In the genomic region with DNA sequence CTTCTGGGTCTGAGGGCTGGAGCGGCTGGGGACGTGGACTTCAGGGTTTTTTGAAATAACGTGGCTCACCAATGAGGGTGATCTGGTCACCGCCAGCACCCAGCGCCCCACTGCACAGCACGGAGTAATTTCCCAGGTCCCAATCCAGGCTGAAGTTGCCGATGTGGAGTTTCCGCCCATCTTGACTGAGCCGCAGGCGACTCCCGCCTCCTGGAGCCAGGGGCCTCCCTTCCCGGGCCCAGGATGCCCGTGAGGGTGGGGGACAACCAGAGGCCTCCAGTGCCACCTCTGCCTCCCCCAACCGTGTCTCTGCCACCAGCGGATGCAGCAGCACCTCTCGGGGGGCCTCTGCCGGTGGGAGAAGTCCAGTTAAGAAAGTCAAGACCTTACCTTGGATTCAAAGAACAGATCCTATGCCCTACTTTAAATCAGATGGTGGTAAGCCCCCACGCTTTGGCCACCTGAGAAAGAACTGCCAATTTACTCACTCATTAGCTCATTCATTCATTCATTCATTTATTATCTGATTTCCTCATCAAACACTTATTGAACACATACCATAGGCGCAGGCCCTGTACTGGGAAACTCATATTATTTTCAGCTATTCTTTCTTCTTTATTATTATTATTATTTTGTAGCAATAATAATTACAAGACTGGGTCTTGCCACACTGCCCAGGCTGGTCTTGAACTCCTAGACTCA, we compare ENCODE assay signal across 10 cellular contexts. TPM values are rescaled to one million over a fixed set of nuclear protein-coding genes. Genes with fewer than 3 reads are reported as not detected.
A peak's percentile ranks its signal among the peaks of the same experiment; 100 is the strongest.
DNase-seq lines count a peak whose midpoint lies in the region; ATAC-seq lines count a peak whose summit lies in the region.
"Had no signal": no experiment of that assay in that cellular context is flagged by ENCODE, and none has a peak within 500 bp of the region (broad histone marks: within the 10 kb centered on the region; RNA-seq: fewer than 3 reads in every experiment).

No MANE protein-coding gene starts in this region.

- no peak for DNase-seq in activated CD4-positive, alpha-beta memory T cell treated with anti-CD3 and anti-CD28 coated beads, Interleukin-2, amount 10 ng/mL, durations not matched to agents 7 days and 5 days
- DNase-seq in memory B cell (ENCODE audit: low spot score in 2 of 2) (no peak), NCI-H1930 (lab: John Stamatoyannopoulos, UW) (no peak), occipital lobe (lab: John Stamatoyannopoulos, UW) (no peak)

- no peak overlapping the region for H2AFZ ChIP-seq in ACC112 (ENCODE audit: low read length, unreplicated experiment)

- H3K9me3 ChIP-seq in ES-I3 (ENCODE audit: control insufficient read depth, insufficient read depth, low read length): no peaks in the 10 kb centered on the region

- H3K4me3 Mint-ChIP-seq in activated CD4-positive, alpha-beta memory T cell treated with anti-CD3 and anti-CD28 coated beads, Interleukin-2, amount 10 ng/mL, durations not matched to agents 7 days and 5 days: peak overlapping the region; percentile 89
- H3K4me3 Mint-ChIP-seq in memory B cell: peak overlapping the region; percentile 98

- no peaks in the 10 kb centered on the region for H3K36me3 Mint-ChIP-seq in activated CD4-positive, alpha-beta memory T cell treated with anti-CD3 and anti-CD28 coated beads, Interleukin-2, amount 10 ng/mL, durations not matched to agents 7 days and 5 days (ENCODE audit: low read depth)
- H3K36me3 Mint-ChIP-seq in memory B cell: peaks cover 2% of the 10 kb centered on the region
- H3K36me3 Mint-ChIP-seq: natural killer cell treated with Interleukin-12 subunit alpha and Interleukin-12 subunit beta and Interleukin-15 and Interleukin-18, amount 100 ng/mL, for 72 hours had no signal

- H3K27me3 ChIP-seq in ACC112 (ENCODE audit: insufficient read depth, low read length): no peaks in the 10 kb centered on the region

- H3K79me2 ChIP-seq in ACC112 (ENCODE audit: control insufficient read depth, insufficient read depth, low read length, unreplicated experiment): no peaks in the 10 kb centered on the region

- CTCF ChIA-PET in activated CD4-positive, alpha-beta memory T cell treated with anti-CD3 and anti-CD28 coated beads, Interleukin-2, amount 10 ng/mL, durations not matched to agents 7 days and 5 days (lab: Charles Lee): interaction anchor here (0.7 to 5.0 kb wide), 10 partner anchors 10 to 135 kb away, joined by 3 to 33 read pairs (median 6); a partner anchor contains a TSS

- peaks cover 12% of the 10 kb centered on the region for H3K4me1 Mint-ChIP-seq in activated CD4-positive, alpha-beta memory T cell treated with anti-CD3 and anti-CD28 coated beads, Interleukin-2, amount 10 ng/mL, durations not matched to agents 7 days and 5 days
- H3K4me1 Mint-ChIP-seq in memory B cell: peaks cover 22% of the 10 kb centered on the region

- H3K27me3 Mint-ChIP-seq in activated CD4-positive, alpha-beta memory T cell treated with anti-CD3 and anti-CD28 coated beads, Interleukin-2, amount 10 ng/mL, durations not matched to agents 7 days and 5 days: peaks cover 9% of the 10 kb centered on the region
- H3K27me3 Mint-ChIP-seq in memory B cell: no peaks in the 10 kb centered on the region

- H3K27ac ChIP-seq in ACC112 (ENCODE audit: low read depth, low read length): 0 out of 2 replicates have a peak overlapping the region, but pooled peaks have one; percentile 30

- H3K36me3 ChIP-seq in ACC112 (ENCODE audit: insufficient read depth, low read length) (no peaks in the 10 kb centered on the region), ES-I3 (ENCODE audit: insufficient read depth, low read length) (no peaks in the 10 kb centered on the region)

- H3K4me3 ChIP-seq in ACC112 (ENCODE audit: low read depth, low read length): peak overlapping the region; percentile 81; the same call in 1 of the 2 replicates

- H3K9ac ChIP-seq in ES-I3 (ENCODE audit: low read depth, low read length): peak overlapping the region; percentile 68; the same call in 1 of the 2 replicates

- H3K9me3 Mint-ChIP-seq in activated CD4-positive, alpha-beta memory T cell treated with anti-CD3 and anti-CD28 coated beads, Interleukin-2, amount 10 ng/mL, durations not matched to agents 7 days and 5 days: no peaks in the 10 kb centered on the region
- no peaks in the 10 kb centered on the region for H3K9me3 Mint-ChIP-seq in memory B cell
- H3K9me3 Mint-ChIP-seq: natural killer cell treated with Interleukin-12 subunit alpha and Interleukin-12 subunit beta and Interleukin-15 and Interleukin-18, amount 100 ng/mL, for 72 hours had no signal

- ATAC-seq in memory B cell (ENCODE audit: low read depth) (no peak), GM19328 (IDR thresholded peaks at IDR 0.05; ENCODE audit: unreplicated experiment) (no peak), HG03159 (IDR thresholded peaks at IDR 0.05; ENCODE audit: unreplicated experiment) (no peak)

- POLR2A ChIA-PET in activated CD4-positive, alpha-beta memory T cell treated with anti-CD3 and anti-CD28 coated beads, Interleukin-2, amount 10 ng/mL, durations not matched to agents 7 days and 5 days (lab: Charles Lee): interaction anchor here (5.2 kb wide), 1 partner anchor 57 kb away, joined by 37 read pairs; no protein-coding TSS in a partner anchor

- no peak overlapping the region for H3K27ac Mint-ChIP-seq in activated CD4-positive, alpha-beta memory T cell treated with anti-CD3 and anti-CD28 coated beads, Interleukin-2, amount 10 ng/mL, durations not matched to agents 7 days and 5 days
- H3K27ac Mint-ChIP-seq in memory B cell: no peak overlapping the region

- H3K4me1 ChIP-seq in ACC112 (ENCODE audit: control insufficient read depth, insufficient read depth, low read length, unreplicated experiment) (no peaks in the 10 kb centered on the region), ES-I3 (ENCODE audit: insufficient read depth, low read length) (peaks cover 17% of the 10 kb centered on the region)

RNA-seq across cellular contexts. Expression of a gene that starts 3.9 kb away (rescaled TPM):
- total RNA-seq in activated CD4-positive, alpha-beta memory T cell treated with anti-CD3 and anti-CD28 coated beads, Interleukin-2, amount 10 ng/mL, durations not matched to agents 7 days and 5 days: 1 to 10 TPM; 2.3 to 2.5 TPM
- 0.62 TPM for total RNA-seq in occipital lobe

RNA-seq across cellular contexts. Expression of a gene that starts 26.6 kb away (rescaled TPM):
- under 1 TPM; 0.68 to 0.81 TPM for total RNA-seq in activated CD4-positive, alpha-beta memory T cell treated with anti-CD3 and anti-CD28 coated beads, Interleukin-2, amount 10 ng/mL, durations not matched to agents 7 days and 5 days
- total RNA-seq in occipital lobe: 3.0 TPM
- total RNA-seq: HT-29 had no signal

RNA-seq across cellular contexts. Expression of a gene that starts 28.2 kb away (rescaled TPM):
- total RNA-seq in activated CD4-positive, alpha-beta memory T cell treated with anti-CD3 and anti-CD28 coated beads, Interleukin-2, amount 10 ng/mL, durations not matched to agents 7 days and 5 days: 100 to 1,000 TPM; 126 to 131 TPM
- 49.8 TPM for total RNA-seq in occipital lobe

RNA-seq across cellular contexts. Expression of a gene that starts 30.8 kb away (rescaled TPM):
- 1 to 10 TPM; 6.4 to 8.2 TPM for total RNA-seq in activated CD4-positive, alpha-beta memory T cell treated with anti-CD3 and anti-CD28 coated beads, Interleukin-2, amount 10 ng/mL, durations not matched to agents 7 days and 5 days
- total RNA-seq in occipital lobe: not detected

RNA-seq across cellular contexts. Expression of a gene that starts 34.4 kb away (rescaled TPM):
- total RNA-seq in activated CD4-positive, alpha-beta memory T cell treated with anti-CD3 and anti-CD28 coated beads, Interleukin-2, amount 10 ng/mL, durations not matched to agents 7 days and 5 days: 100 to 1,000 TPM; 417 to 428 TPM
- total RNA-seq in occipital lobe: not detected
- total RNA-seq: HT-29 had no signal
